In the genomic region with DNA sequence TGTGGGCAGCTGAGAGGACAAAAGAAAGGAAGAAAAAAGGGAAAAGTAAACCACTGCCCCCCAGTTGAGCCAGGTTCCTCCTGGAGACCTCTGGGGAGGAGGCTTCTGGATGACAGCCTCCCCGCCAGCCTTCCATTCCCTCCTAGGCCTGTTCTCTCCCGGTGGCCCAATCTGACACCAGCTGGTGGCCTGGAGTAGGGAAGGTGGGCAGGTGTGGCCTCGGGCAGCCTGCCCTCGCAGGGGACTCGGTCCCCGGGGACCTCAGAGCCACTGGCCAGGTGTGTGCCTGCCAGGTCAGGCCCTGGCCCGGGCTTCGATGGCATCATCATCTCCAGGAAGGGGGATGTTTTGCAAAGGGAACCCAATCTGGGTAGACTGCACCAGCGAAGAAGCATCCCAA, we compare ENCODE assay signal across 1 cellular context.
TF ChIP-seq lines count a peak whose summit lies in the region.

No MANE protein-coding gene starts in this region.

TF ChIP-seq in H1, 55 proteins besides CTCF, POLR2A, EP300 and RAD21:
- no peak for TF ChIP-seq EZH2 (IDR thresholded peaks at IDR 0.05; ENCODE audit: low read depth, low read length, severe bottlenecking)
